8 cellular contexts compared by ENCODE assay signal in genomic region chr9:79858509-79858908, GRCh38.
DNase-seq lines count a peak whose midpoint lies in the region; ATAC-seq and TF ChIP-seq lines count a peak whose summit lies in the region.

No MANE protein-coding gene starts in this region.

- DNase-seq in AG08395 (ENCODE audit: low spot score) = peak; percentile 27
- DNase-seq in NCI-H2029 treated with DMSO at 0.1 percent for 48 hours (lab: John Stamatoyannopoulos, UW) = peak; percentile 35
- DNase-seq in fibroblast of mammary gland (ENCODE audit: low read depth) = peak; percentile 4
- DNase-seq in NCI-H69 (lab: John Stamatoyannopoulos, UW) = no peak
- DNase-seq in GM20000 (ENCODE audit: low spot score) = no peak
- DNase-seq in SIG-M5 (lab: John Stamatoyannopoulos, UW) = no peak

- TF ChIP-seq CTCF in fibroblast of mammary gland (conservative IDR thresholded peaks at IDR 0.05; ENCODE audit: control insufficient read depth, insufficient read depth, low read depth, low read length) = no peak
- TF ChIP-seq CTCF in GM20000 (IDR thresholded peaks at IDR 0.05; ENCODE audit: extremely low read depth, missing control alignments) = no peak

- H3K4me3 ChIP-seq in fibroblast of mammary gland (ENCODE audit: control insufficient read depth, low read depth, low read length) = no peak overlapping the region

- ATAC-seq in GM19043 (IDR thresholded peaks at IDR 0.05; ENCODE audit: low read depth, unreplicated experiment) (peak; percentile 59), GM21447 (IDR thresholded peaks at IDR 0.05; ENCODE audit: unreplicated experiment) (no peak)

Comparison
In these comparisons a context has a peak if more than half of its experiments do, and no peak if none do; other contexts are left out.
1. DNase-seq: peak in AG08395 (single experiment), NCI-H2029 treated with DMSO at 0.1 percent for 48 hours (single experiment) and fibroblast of mammary gland (single experiment); none in NCI-H69 (single experiment), GM20000 (single experiment) and SIG-M5 (single experiment).